In the genomic region with DNA sequence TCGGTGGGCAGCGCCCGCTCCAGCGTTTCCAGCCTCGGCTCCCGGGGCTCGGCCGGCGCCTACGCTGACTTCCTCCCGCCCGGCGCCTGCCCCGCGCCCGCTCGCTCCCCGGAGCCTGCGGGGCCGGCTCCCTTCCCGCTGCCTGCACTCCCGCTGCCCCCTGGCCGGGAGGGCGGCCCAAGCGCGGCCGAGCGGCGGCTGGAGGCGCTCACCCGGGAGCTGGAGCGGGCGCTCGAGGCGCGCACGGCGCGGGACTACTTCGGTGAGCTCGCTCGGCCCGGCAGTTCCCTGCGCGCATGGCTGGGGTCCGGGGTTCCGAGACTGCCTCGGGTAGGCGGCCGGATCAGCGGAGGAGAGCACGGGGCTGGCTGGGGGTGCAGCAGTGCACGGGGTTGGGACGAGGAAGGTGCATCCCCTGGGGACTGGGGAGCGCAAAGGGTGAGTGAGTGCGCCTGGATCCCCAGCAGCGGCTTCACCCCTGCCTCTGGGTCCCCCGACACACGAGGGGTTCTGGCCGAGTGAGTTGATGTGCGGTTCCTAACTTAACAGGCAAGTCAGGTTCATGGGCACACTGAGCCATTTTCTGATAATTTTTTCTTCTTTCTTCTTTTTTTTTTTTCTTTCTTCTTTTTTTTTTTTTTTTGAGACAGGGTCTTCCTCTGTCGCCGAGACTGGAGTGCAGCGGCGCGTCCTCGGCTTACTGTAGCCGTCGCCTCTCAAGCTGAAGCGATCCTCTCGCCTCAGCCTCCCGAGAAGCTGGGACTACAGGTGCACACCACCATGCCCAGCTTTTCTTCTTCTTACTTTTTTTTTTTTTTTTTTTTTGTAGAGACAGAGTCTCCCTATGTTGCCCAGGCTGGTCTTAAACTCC, we compare ENCODE assay signal across 7 cellular contexts. TPM values are rescaled to one million over a fixed set of nuclear protein-coding genes. Genes with fewer than 3 reads are reported as not detected.
DNase-seq lines count a peak whose midpoint lies in the region; ATAC-seq, FAIRE-seq and TF ChIP-seq lines count a peak whose summit lies in the region.

No MANE protein-coding gene starts in this region.

- intact Hi-C loops in GM12878 (cut with micrococcal nuclease; ENCODE audit: unreplicated experiment) = no loop called here
- intact Hi-C loops in kidney (cut with DNase I) = no loop called here

- no TSS peak for BruUV-seq in GM12878 (replicated peaks; lab: Mats Ljungman, UMichigan)

- no peak overlapping the region for H3K4me3 ChIP-seq in GM12878
- peak overlapping the region; percentile 64 to 65 for H3K4me3 ChIP-seq in kidney (ENCODE audit: low read length in 2 of 2)
- H3K4me3 ChIP-seq in stomach smooth muscle (ENCODE audit: low read length in 2 of 2) = peak overlapping the region; percentile 52 to 77

- no peak overlapping the region for H3K9ac ChIP-seq in GM12878 (ENCODE audit: control insufficient read depth, insufficient read depth, low read length)
- H3K9ac ChIP-seq in kidney (ENCODE audit: low read length in 2 of 2) = peak overlapping the region; percentile 37 to 46
- H3K9ac ChIP-seq in stomach smooth muscle (ENCODE audit: low read length in 2 of 2) = peak overlapping the region; percentile 29 to 33

- no peak for TF ChIP-seq POLR2A in GM12878 (IDR thresholded peaks at IDR 0.05; ENCODE audit: low read depth, low read length)

- FAIRE-seq in GM12878 (lab: Jason Lieb, UNC) (no peak), kidney (lab: Jason Lieb, UNC) (no peak)

- no peak for TF ChIP-seq EP300 in GM12878 (IDR thresholded peaks at IDR 0.05; ENCODE audit: borderline replicate concordance in 1 of 2, control insufficient read depth in 1 of 2, low read depth in 2 of 2, low read length in 2 of 2)

- no peaks in the 10 kb centered on the region for H3K36me3 ChIP-seq in GM12878 (ENCODE audit: control insufficient read depth in 2 of 2, insufficient read depth in 2 of 2, low read length in 1 of 2)
- no peaks in the 10 kb centered on the region for H3K36me3 ChIP-seq in kidney (ENCODE audit: control insufficient read depth in 1 of 2, insufficient read depth in 2 of 2, low read length in 2 of 2)
- H3K36me3 ChIP-seq in stomach smooth muscle (ENCODE audit: control insufficient read depth in 2 of 2, insufficient read depth in 2 of 2, low read length in 2 of 2) = no peaks in the 10 kb centered on the region

- no peak overlapping the region for H3K4me2 ChIP-seq in GM12878 (ENCODE audit: control insufficient read depth, insufficient read depth)

- WGBS in GM12878 (ENCODE audit: insufficient coverage, insufficient replicate concordance, low lambda C conversion rate, missing lambda C conversion rate) = 29% methylated on average over 59 of the region's 72 CpGs

- POLR2A ChIA-PET in GM12878 (lab: Charles Lee) = no interaction called here

- TF ChIP-seq CTCF in GM12878 (IDR thresholded peaks at IDR 0.05 in 2 of 3, conservative IDR thresholded peaks at IDR 0.05 in 1 of 3; ENCODE audit: control insufficient read depth in 2 of 3, extremely low read depth in 1 of 3, insufficient read depth in 1 of 3, low read depth in 3 of 3, low read length in 3 of 3) = no peak
- no peak for TF ChIP-seq CTCF in kidney (IDR thresholded peaks at IDR 0.05; ENCODE audit: borderline replicate concordance, extremely low read depth, insufficient read depth)

- in situ Hi-C loops in GM12878 (cut with MboI) = no loop called here

- SMC1A ChIA-PET in GM12878 (lab: Charles Lee; ENCODE audit: uncharacterized antibody, unreplicated experiment) = no interaction called here

- peak; percentile 68 for DNase-seq in HuH-7.5 (ENCODE audit: low spot score)
- no peak for DNase-seq in GM12878 (ENCODE audit: low read depth, low spot score)
- peak; percentile 83 for DNase-seq in kidney
- DNase-seq in SHP77 treated with DMSO at 0.1 percent for 48 hours (lab: John Stamatoyannopoulos, UW) = no peak
- DNase-seq in middle frontal gyrus (ENCODE audit: extremely low spot score, low spot score) = no peak

- CTCF ChIA-PET in GM12878 (lab: Yijun Ruan, JAX) = no interaction called here

- no peaks in the 10 kb centered on the region for H3K4me1 ChIP-seq in GM12878 (ENCODE audit: control insufficient read depth, insufficient read depth, low read length)
- H3K4me1 ChIP-seq in kidney (ENCODE audit: control insufficient read depth in 1 of 2, insufficient read depth in 1 of 2, low read depth in 1 of 2, low read length in 2 of 2) = peaks cover 4 to 11% of the 10 kb centered on the region in 2 donors
- H3K4me1 ChIP-seq in stomach smooth muscle (ENCODE audit: control insufficient read depth, insufficient read depth, low read length) = peaks cover 25% of the 10 kb centered on the region

- no peaks in the 10 kb centered on the region for H4K20me1 ChIP-seq in GM12878 (ENCODE audit: control insufficient read depth, insufficient read depth)

- H3K9me3 ChIP-seq in GM12878 (replicated peaks; ENCODE audit: control insufficient read depth, insufficient read depth, low read length) = no peaks in the 10 kb centered on the region
- no peaks in the 10 kb centered on the region for H3K9me3 ChIP-seq in kidney (ENCODE audit: control insufficient read depth in 1 of 2, low read length in 2 of 2)
- no peaks in the 10 kb centered on the region for H3K9me3 ChIP-seq in stomach smooth muscle (ENCODE audit: control insufficient read depth in 2 of 2, low read length in 2 of 2)

- TF ChIP-seq RAD21 in GM12878 (IDR thresholded peaks at IDR 0.05; ENCODE audit: insufficient read depth, low read depth, low read length) = no peak

- ATAC-seq in GM12878 (no peak), GM18502 (IDR thresholded peaks at IDR 0.05; ENCODE audit: poor library complexity, unreplicated experiment) (no peak)

- no peak overlapping the region for H2AFZ ChIP-seq in GM12878 (ENCODE audit: control insufficient read depth, low read depth, low read length)

- H3K79me2 ChIP-seq in GM12878 (ENCODE audit: control insufficient read depth, insufficient read depth, low read length) = no peaks in the 10 kb centered on the region

- RAD21 ChIA-PET in GM12878 (lab: Charles Lee; ENCODE audit: unreplicated experiment) = no interaction called here

- no peak overlapping the region for H3K27ac ChIP-seq in GM12878 (ENCODE audit: control insufficient read depth, insufficient read depth)
- H3K27ac ChIP-seq in kidney (ENCODE audit: low read depth in 2 of 2, low read length in 2 of 2) = peak overlapping the region in 1 of 2 donors; percentile 2
- no peak overlapping the region for H3K27ac ChIP-seq in stomach smooth muscle (ENCODE audit: low read length)

- H3K27me3 ChIP-seq in GM12878 (replicated peaks in 1 of 2; ENCODE audit: control insufficient read depth in 2 of 2, insufficient read depth in 2 of 2, low read length in 1 of 2) = peaks cover 2 to 5% of the 10 kb centered on the region in 2 experiments; a peak in 3 of 4 replicates
- H3K27me3 ChIP-seq in stomach smooth muscle (ENCODE audit: control insufficient read depth in 1 of 2, insufficient read depth in 2 of 2, low read length in 2 of 2) = no peaks in the 10 kb centered on the region

TF ChIP-seq in GM12878, 131 proteins besides CTCF, POLR2A, EP300 and RAD21:
- TF ChIP-seq MYB (IDR thresholded peaks at IDR 0.05; ENCODE audit: borderline replicate concordance, low read depth, low read length) (no peak), HDAC6 (IDR thresholded peaks at IDR 0.05; ENCODE audit: unreplicated experiment) (peak; percentile 74)

RNA-seq across cellular contexts. Expression of a gene that starts 1.1 kb away (rescaled TPM):
- 1.0 and 1.2 TPM in 2 replicates for total RNA-seq in GM12878 (2013; cell fraction: nucleolus; rRNA removed)
- total RNA-seq in GM12878 (2014; rRNA removed) = 0.16 and 0.45 TPM in 2 replicates
- 0.13 and 0.28 TPM in 2 replicates for total RNA-seq in GM12878 (2014; rRNA removed; fragmentation: Illumina TruSeq; extraction: Trizol)
- 0.32 and 0.59 TPM in 2 replicates for total RNA-seq in GM12878 (2021)
- polyA plus RNA-seq in GM12878 (2011; ENCODE audit: low read depth) = 0.08 TPM
- polyA plus RNA-seq in GM12878 (2011; rRNA removed) = 0.58 and 0.77 TPM in 2 replicates
- 0.51 and 0.59 TPM in 2 replicates for polyA plus RNA-seq in GM12878 (2011; cell fraction: cytosol; rRNA removed)
- 1.2 and 1.3 TPM in 2 replicates for polyA plus RNA-seq in GM12878 (2011; cell fraction: nucleus; rRNA removed)
- polyA plus RNA-seq in GM12878 (2012) = 0.14 and 0.56 TPM in 2 replicates
- 0.05 and 0.16 TPM in 2 replicates for polyA plus RNA-seq in GM12878 (2014; fragmentation: Illumina TruSeq; extraction: Trizol)
- not detected for polyA plus RNA-seq in GM12878 (2014; fragmentation: Nextera tagmentation; extraction: Ambion mirVana)
- 0.12 and 0.76 TPM in 2 replicates for polyA plus RNA-seq in GM12878 (2014; rRNA removed)
- polyA plus RNA-seq in GM12878 (2016; fragmentation: Nextera tagmentation; extraction: Ambion mirVana) = under 1 TPM; 0.06 to 0.17 TPM
- 1.1 and 2.4 TPM in 2 replicates for polyA minus RNA-seq in GM12878 (2011; rRNA and poly(A)+ RNA removed)
- polyA minus RNA-seq in GM12878 (2011; cell fraction: cytosol; rRNA and poly(A)+ RNA removed) = 0.42 TPM in 1 of 2 replicates, not detected in the other
- 0.12 and 0.29 TPM in 2 replicates for polyA minus RNA-seq in GM12878 (2011; cell fraction: nucleus; rRNA and poly(A)+ RNA removed)
- total RNA-seq in kidney = 22.3 TPM
- 15.5 TPM for polyA plus RNA-seq in kidney (ENCODE audit: insufficient read depth, low read depth, low replicate concordance)

RNA-seq across cellular contexts. Expression of a gene that starts 54.4 kb away (rescaled TPM):
- 87.5 and 121 TPM in 2 replicates for total RNA-seq in GM12878 (2013; cell fraction: nucleolus; rRNA removed)
- total RNA-seq in GM12878 (2014; rRNA removed) = 80.0 and 103 TPM in 2 replicates
- 129 and 137 TPM in 2 replicates for total RNA-seq in GM12878 (2014; rRNA removed; fragmentation: Illumina TruSeq; extraction: Trizol)
- total RNA-seq in GM12878 (2021) = 96.3 and 104 TPM in 2 replicates
- 57.9 TPM for polyA plus RNA-seq in GM12878 (2011; ENCODE audit: low read depth)
- 237 and 372 TPM in 2 replicates for polyA plus RNA-seq in GM12878 (2011; rRNA removed)
- 117 and 164 TPM in 2 replicates for polyA plus RNA-seq in GM12878 (2011; cell fraction: cytosol; rRNA removed)
- polyA plus RNA-seq in GM12878 (2011; cell fraction: nucleus; rRNA removed) = 86.3 and 92.6 TPM in 2 replicates
- polyA plus RNA-seq in GM12878 (2012) = 80.0 and 118 TPM in 2 replicates
- polyA plus RNA-seq in GM12878 (2014; fragmentation: Illumina TruSeq; extraction: Trizol) = 117 and 145 TPM in 2 replicates
- 10 to 100 TPM; 50.6 to 54.2 TPM for polyA plus RNA-seq in GM12878 (2014; fragmentation: Nextera tagmentation; extraction: Ambion mirVana)
- 99.7 and 113 TPM in 2 replicates for polyA plus RNA-seq in GM12878 (2014; rRNA removed)
- 100 to 1,000 TPM in 1 of 2 experiments, 10 to 100 TPM in 1; 98.5 to 122 TPM for polyA plus RNA-seq in GM12878 (2016; fragmentation: Nextera tagmentation; extraction: Ambion mirVana)
- polyA minus RNA-seq in GM12878 (2011; rRNA and poly(A)+ RNA removed) = 220 and 320 TPM in 2 replicates
- 93.0 and 117 TPM in 2 replicates for polyA minus RNA-seq in GM12878 (2011; cell fraction: cytosol; rRNA and poly(A)+ RNA removed)
- polyA minus RNA-seq in GM12878 (2011; cell fraction: nucleus; rRNA and poly(A)+ RNA removed) = 29.6 and 34.7 TPM in 2 replicates
- total RNA-seq in kidney = 63.6 TPM
- polyA plus RNA-seq in kidney (ENCODE audit: insufficient read depth, low read depth, low replicate concordance) = 41.3 TPM

Comparison
In these comparisons a context has a peak if more than half of its experiments do, and no peak if none do; other contexts are left out.
1. DNase-seq: peak in HuH-7.5 (single experiment) and kidney (single experiment); none in GM12878 (single experiment), SHP77 treated with DMSO at 0.1 percent for 48 hours (single experiment) and middle frontal gyrus (single experiment).
2. RNA of a gene that starts 1.1 kb away (total RNA-seq): 22.3 TPM in kidney (single experiment); 0.13 to 1.2 TPM in GM12878; every median in the first group is over 10 times any median in the second.